In genomic region chr5:18745591-18745987, GRCh38 we compare ENCODE assay signal across 7 cellular contexts.
DNase-seq lines count a peak whose midpoint lies in the region; ATAC-seq, FAIRE-seq and TF ChIP-seq lines count a peak whose summit lies in the region.

No MANE protein-coding gene starts in this region.

- H4K20me1 ChIP-seq in KMS-11 (ENCODE audit: insufficient read depth): no peaks in the 10 kb centered on the region

- peak overlapping the region; percentile 89 for H3K4me2 ChIP-seq in KMS-11

- H3K9me3 ChIP-seq in liver (ENCODE audit: control insufficient read depth in 4 of 4, low read length in 3 of 4): no peaks in the 10 kb centered on the region

- DNase-seq in GM12865 (ENCODE audit: low read depth): peak; percentile 58
- DNase-seq in UCSD-AML1 (lab: John Stamatoyannopoulos, UW; ENCODE audit: unreplicated experiment): peak; percentile 54
- DNase-seq in NCI-H82 treated with DMSO at 0.1 percent for 48 hours (lab: John Stamatoyannopoulos, UW; ENCODE audit: unreplicated experiment): no peak
- DNase-seq in D721Med (ENCODE audit: insufficient read length, low spot score): no peak

- 23% methylated on average over 7 of the region's 7 CpGs for WGBS in liver

- no peak for FAIRE-seq in D721Med (lab: Jason Lieb, UNC)

- TF ChIP-seq RAD21 in liver (IDR thresholded peaks at IDR 0.05): no peak

- H3K4me1 ChIP-seq in KMS-11 (ENCODE audit: low read depth, poor library complexity, severe bottlenecking) (peaks cover 49% of the 10 kb centered on the region), liver (ENCODE audit: control insufficient read depth in 4 of 4, insufficient read depth in 4 of 4, low read length in 3 of 4) (peaks cover 0 to 11% (median 3%) of the 10 kb centered on the region in 4 donors)

- peaks cover 48% of the 10 kb centered on the region for H3K79me2 ChIP-seq in KMS-11 (ENCODE audit: insufficient read depth, low read depth)

- H2AFZ ChIP-seq in KMS-11 (ENCODE audit: low read depth): peak overlapping the region; percentile 55; the same call in 1 of the 2 replicates

- TF ChIP-seq CTCF in GM12865 (IDR thresholded peaks at IDR 0.05; ENCODE audit: insufficient read depth, low read depth, low read length, missing control alignments) (no peak), KMS-11 (conservative IDR thresholded peaks at IDR 0.05; ENCODE audit: low read depth, low read length) (no peak), liver (IDR thresholded peaks at IDR 0.05; ENCODE audit: low read depth, low read length, missing input control) (no peak), D721Med (IDR thresholded peaks at IDR 0.05; ENCODE audit: insufficient read depth, missing control alignments) (no peak)

- H3K27me3 ChIP-seq in KMS-11 (ENCODE audit: insufficient read depth, low read depth) (no peaks in the 10 kb centered on the region), liver (ENCODE audit: control insufficient read depth in 4 of 4, insufficient read depth in 4 of 4, low read length in 3 of 4) (no peaks in the 10 kb centered on the region)

- peak overlapping the region; percentile 95 for H3K9ac ChIP-seq in KMS-11
- peak overlapping the region; percentile 53 to 77 for H3K9ac ChIP-seq in liver (ENCODE audit: low read depth in 1 of 2, low read length in 2 of 2)

- ATAC-seq in GM21619 (IDR thresholded peaks at IDR 0.05; ENCODE audit: unreplicated experiment): peak; percentile 22

- H3K4me3 ChIP-seq in GM12865 (ENCODE audit: low read depth, low read length): peak overlapping the region; percentile 92
- no peak overlapping the region for H3K4me3 ChIP-seq in KMS-11 (IDR thresholded peaks at IDR 0.05; ENCODE audit: insufficient read depth, low read depth, low read length)
- H3K4me3 ChIP-seq in liver (ENCODE audit: low read depth in 1 of 3, low read length in 3 of 3): peak overlapping the region; percentile 60 to 82 (median 77)

- H3K27ac ChIP-seq in KMS-11 (peak overlapping the region; percentile 97), liver (ENCODE audit: low read depth in 1 of 2, low read length in 2 of 2) (peak overlapping the region; percentile 82 to 85)

- no peaks in the 10 kb centered on the region for H3K36me3 ChIP-seq in KMS-11 (ENCODE audit: insufficient read depth)
- H3K36me3 ChIP-seq in liver (ENCODE audit: control insufficient read depth in 4 of 4, insufficient read depth in 3 of 4, low read depth in 1 of 4, low read length in 3 of 4): no peaks in the 10 kb centered on the region

TF ChIP-seq in liver, 16 proteins besides CTCF, POLR2A, EP300 and RAD21:
- peak; percentile 87 for TF ChIP-seq YY1 (IDR thresholded peaks at IDR 0.05)
- TF ChIP-seq HNF4G (IDR thresholded peaks at IDR 0.05): no peak

Comparison
In these comparisons a context has a peak if more than half of its experiments do, and no peak if none do; other contexts are left out.
1. DNase-seq: peak in GM12865 (single experiment) and UCSD-AML1 (single experiment); none in NCI-H82 treated with DMSO at 0.1 percent for 48 hours (single experiment) and D721Med (single experiment).